In genomic region chr3:122024800-122025199, GRCh38 we compare ENCODE assay signal across 23 cellular contexts. TPM values are rescaled to one million over a fixed set of nuclear protein-coding genes. Genes with fewer than 3 reads are reported as not detected.
"Had no signal": no experiment of that assay in that cellular context is flagged by ENCODE, and none has a peak within 500 bp of the region (broad histone marks: within the 10 kb centered on the region; RNA-seq: fewer than 3 reads in every experiment).

No MANE protein-coding gene starts in this region.

- H3K4me3 ChIP-seq: body of pancreas, colonic mucosa, left ventricle myocardium inferior, tibial artery, uterus had no signal

- H3K36me3 ChIP-seq: colonic mucosa, left ventricle myocardium inferior, neutrophil, tibial artery, uterus had no signal

- H3K27me3 ChIP-seq: body of pancreas, colonic mucosa had no signal

- ATAC-seq: activated naive CD4-positive, alpha-beta T cell treated with anti-CD3 and anti-CD28 coated beads, Interleukin-2, amount 50 U/mL, for 72 hours; activated T-cell treated with anti-CD3 and anti-CD28 coated beads, Interleukin-2, amount 50 U/mL, for 4 hours; body of pancreas; natural killer cell had no signal

- H3K4me1 ChIP-seq: colonic mucosa, uterus had no signal

- H3K27ac ChIP-seq: body of pancreas, colonic mucosa, left ventricle myocardium inferior, neutrophil, tibial artery, uterus, VCaP had no signal

- H3K9me3 ChIP-seq: body of pancreas, colonic mucosa, left ventricle myocardium inferior, neutrophil, tibial artery, uterus had no signal

- FAIRE-seq: endometrium, kidney had no signal

- DNase-seq: activated CD4-positive, alpha-beta T cell treated with anti-CD3 and anti-CD28 coated beads, Interleukin-2, amount 50 U/mL, for 48 hours; activated effector memory CD4-positive, alpha-beta T cell treated with anti-CD3 and anti-CD28 coated beads, Interleukin-2, amount 50 U/mL, for 16 hours; activated T-cell treated with anti-CD3 and anti-CD28 coated beads, Interleukin-2, amount 50 U/mL, for 4 hours; amniotic stem cell; body of pancreas; caudate nucleus; colonic mucosa; hippocampal formation; kidney; left ventricle myocardium inferior; natural killer cell; posterior cingulate gyrus; stimulated activated CD4-positive, alpha-beta T cell treated with anti-CD3 and anti-CD28 coated beads, Interleukin-2, amount 100 ng/mL, for 48 hours; stimulated activated naive CD4-positive, alpha-beta T cell; T-helper 9 cell; tibial artery; uterus had no signal

RNA-seq across cellular contexts. Expression of gene ILDR1, which starts 2.8 kb away (rescaled TPM):
- total RNA-seq: activated naive CD4-positive, alpha-beta T cell treated with anti-CD3 and anti-CD28 coated beads, Interleukin-2, amount 50 U/mL, for 72 hours; fibroblast of villous mesenchyme; glomerular endothelial cell had no signal

RNA-seq across cellular contexts. Expression of gene CD86, which starts 30.4 kb away (rescaled TPM):
- total RNA-seq: fibroblast of villous mesenchyme, glomerular endothelial cell had no signal
